1 cellular context compared by ENCODE assay signal in genomic region chr3:154090116-154090420, GRCh38.
TF ChIP-seq lines count a peak whose summit lies in the region.

No MANE protein-coding gene starts in this region.

TF ChIP-seq in GM23338, 12 proteins besides CTCF, POLR2A, EP300 and RAD21 (continued from another document):
- no peak for TF ChIP-seq ZNF462 (CRISPR knock-in tag; IDR thresholded peaks at IDR 0.05)
- TF ChIP-seq ZNF114 (CRISPR knock-in tag; IDR thresholded peaks at IDR 0.05) = no peak
- no peak for TF ChIP-seq REST (IDR thresholded peaks at IDR 0.05; ENCODE audit: unreplicated experiment)
- TF ChIP-seq ZNF331 (CRISPR knock-in tag; IDR thresholded peaks at IDR 0.05; ENCODE audit: low read depth) = no peak
- TF ChIP-seq NANOG (IDR thresholded peaks at IDR 0.05; ENCODE audit: borderline replicate concordance) = no peak
- no peak for TF ChIP-seq JUNB (IDR thresholded peaks at IDR 0.05; ENCODE audit: unreplicated experiment)
